In genomic region chr22:29272624-29273023, GRCh38 we compare ENCODE assay signal across 31 cellular contexts. TPM values are rescaled to one million over a fixed set of nuclear protein-coding genes. Genes with fewer than 3 reads are reported as not detected.
DNase-seq lines count a peak whose midpoint lies in the region; ATAC-seq, FAIRE-seq and TF ChIP-seq lines count a peak whose summit lies in the region.
"Had no signal": no experiment of that assay in that cellular context is flagged by ENCODE, and none has a peak within 500 bp of the region (broad histone marks: within the 10 kb centered on the region; RNA-seq: fewer than 3 reads in every experiment).

No MANE protein-coding gene starts in this region.

- H3K9me2 ChIP-seq in GM23338 (ENCODE audit: insufficient read depth), result no peaks in the 10 kb centered on the region

- intact Hi-C loops in GM12878 (cut with micrococcal nuclease; ENCODE audit: unreplicated experiment), result no loop called here

- H3K4me1 Mint-ChIP-seq in activated T-cell treated with anti-CD3 and anti-CD28 coated beads, Interleukin-2, amount 50 U/mL, for 72 hours (ENCODE audit: low read depth), result peaks cover 84% of the 10 kb centered on the region
- H3K4me1 Mint-ChIP-seq in GM23338, result peaks cover 30% of the 10 kb centered on the region
- H3K4me1 Mint-ChIP-seq in osteocyte (ENCODE audit: unreplicated experiment), result peaks cover 44% of the 10 kb centered on the region

- 0 out of 2 replicates have a peak overlapping the region, but pooled peaks have one; percentile 5 for H3K4me3 ChIP-seq in GM23338
- H3K4me3 ChIP-seq in GM12878, result peak overlapping the region; percentile 22
- H3K4me3 ChIP-seq in osteoblast (ENCODE audit: insufficient read depth, low read length), result no peak overlapping the region
- H3K4me3 ChIP-seq: A549, lower lobe of right lung, mucosa of descending colon, SJSA1, skin epidermis had no signal

- H3K36me3 ChIP-seq in GM23338 (ENCODE audit: insufficient read depth) (peaks cover 61% of the 10 kb centered on the region), GM12878 (ENCODE audit: control insufficient read depth in 2 of 2, insufficient read depth in 2 of 2, low read length in 1 of 2) (peaks cover 11 to 51% of the 10 kb centered on the region in 2 experiments), osteoblast (ENCODE audit: insufficient read depth, low read length) (peaks cover 75% of the 10 kb centered on the region)

- H3F3A ChIP-seq in GM23338 (replicated peaks; ENCODE audit: low read depth), result peaks cover 7% of the 10 kb centered on the region

- H3K79me2 ChIP-seq in GM23338 (replicated peaks; ENCODE audit: insufficient read depth) (peaks cover 98% of the 10 kb centered on the region), GM12878 (ENCODE audit: control insufficient read depth, insufficient read depth, low read length) (peaks cover 99% of the 10 kb centered on the region), osteoblast (ENCODE audit: insufficient read depth, low read length) (peaks cover 100% of the 10 kb centered on the region)

- POLR2A ChIA-PET in GM12878 (lab: Charles Lee), result interaction anchor here (0.6 kb wide), 2 partner anchors 10 to 72 kb away, joined by 3 to 5 read pairs; no protein-coding TSS in a partner anchor

- CTCF ChIA-PET in GM12878 (lab: Yijun Ruan, JAX), result interaction anchor here (0.9 to 1.9 kb wide), 4 partner anchors 10 to 68 kb away, joined by 3 to 5 read pairs (median 4); no protein-coding TSS in a partner anchor

- no peaks in the 10 kb centered on the region for H3K9me3 Mint-ChIP-seq in activated T-cell treated with anti-CD3 and anti-CD28 coated beads, Interleukin-2, amount 50 U/mL, for 72 hours
- no peaks in the 10 kb centered on the region for H3K9me3 Mint-ChIP-seq in GM23338
- H3K9me3 Mint-ChIP-seq in osteocyte (ENCODE audit: unreplicated experiment), result no peaks in the 10 kb centered on the region

- no peaks in the 10 kb centered on the region for H3K27me3 Mint-ChIP-seq in activated T-cell treated with anti-CD3 and anti-CD28 coated beads, Interleukin-2, amount 50 U/mL, for 72 hours (ENCODE audit: low read depth)
- H3K27me3 Mint-ChIP-seq in GM23338 (ENCODE audit: insufficient read depth, low read depth, poor library complexity), result peaks cover 15% of the 10 kb centered on the region
- H3K27me3 Mint-ChIP-seq in osteocyte (ENCODE audit: unreplicated experiment), result no peaks in the 10 kb centered on the region
- H3K27me3 Mint-ChIP-seq: activated CD8-positive, alpha-beta memory T cell treated with anti-CD3 and anti-CD28 coated beads, Interleukin-2, amount 10 ng/mL, durations not matched to agents 7 days and 5 days; B cell had no signal

- H3K4me3 Mint-ChIP-seq in activated T-cell treated with anti-CD3 and anti-CD28 coated beads, Interleukin-2, amount 50 U/mL, for 72 hours, result peak overlapping the region in 1 of 2 donors; percentile 81
- no peak overlapping the region for H3K4me3 Mint-ChIP-seq in GM23338
- no peak overlapping the region for H3K4me3 Mint-ChIP-seq in osteocyte (ENCODE audit: unreplicated experiment)
- H3K4me3 Mint-ChIP-seq: activated CD8-positive, alpha-beta memory T cell treated with anti-CD3 and anti-CD28 coated beads, Interleukin-2, amount 10 ng/mL, durations not matched to agents 7 days and 5 days; B cell had no signal

- TF ChIP-seq POLR2A in GM12878 (IDR thresholded peaks at IDR 0.05; ENCODE audit: low read depth, low read length), result no peak

- H3K9ac ChIP-seq in GM12878 (ENCODE audit: control insufficient read depth, insufficient read depth, low read length), result peak overlapping the region; percentile 5; the same call in 1 of the 2 replicates

- H2AFZ ChIP-seq in GM23338, result no peak overlapping the region
- no peak overlapping the region for H2AFZ ChIP-seq in GM12878 (ENCODE audit: control insufficient read depth, low read depth, low read length)
- H2AFZ ChIP-seq in osteoblast (ENCODE audit: low read length), result no peak overlapping the region

- H3K9me3 ChIP-seq in GM12878 (replicated peaks; ENCODE audit: control insufficient read depth, insufficient read depth, low read length) (no peaks in the 10 kb centered on the region), osteoblast (ENCODE audit: low read depth, low read length) (no peaks in the 10 kb centered on the region)
- H3K9me3 ChIP-seq: A549, lower lobe of right lung, mucosa of descending colon, SJSA1, upper lobe of left lung had no signal

- DNase-seq in activated T-cell treated with anti-CD3 and anti-CD28 coated beads, Interleukin-2, amount 50 U/mL, for 72 hours, result no peak
- DNase-seq in activated T-cell treated with anti-CD3 and anti-CD28 coated beads, Interleukin-2, amount 50 U/mL, for 1 hour, result no peak
- DNase-seq in GM23338 (ENCODE audit: low spot score), result no peak
- DNase-seq in GM12878 (ENCODE audit: low read depth, low spot score), result no peak
- DNase-seq in osteocyte (ENCODE audit: extremely low spot score, unreplicated experiment), result peak; percentile 7
- no peak for DNase-seq in COLO829 (ENCODE audit: low spot score)
- no peak for DNase-seq in osteoblast (ENCODE audit: insufficient read length, low spot score, missing footprints)
- DNase-seq: activated CD4-positive, alpha-beta T cell treated with anti-CD3 and anti-CD28 coated beads for 48 hours; activated CD8-positive, alpha-beta memory T cell treated with anti-CD3 and anti-CD28 coated beads, Interleukin-2, amount 10 ng/mL, durations not matched to agents 7 days and 5 days; activated gamma-delta T cell treated with Interleukin-2 at 50 U/mL for 16 hours; amniotic stem cell; cortex of kidney; EL; H7; lower lobe of right lung; mucosa of descending colon; NCI-H1694; NCI-H2171; NCI-H524; stimulated activated CD4-positive, alpha-beta T cell treated with anti-CD3 and anti-CD28 coated beads, Interleukin-1b, Interleukin-23, amount 100 ng/mL, for 48 hours; T-helper 2 cell; upper lobe of left lung had no signal

- peaks cover 24 to 62% of the 10 kb centered on the region in 2 donors for H3K36me3 Mint-ChIP-seq in activated T-cell treated with anti-CD3 and anti-CD28 coated beads, Interleukin-2, amount 50 U/mL, for 72 hours (ENCODE audit: insufficient read depth in 2 of 2)
- H3K36me3 Mint-ChIP-seq in GM23338 (ENCODE audit: low read depth) (peaks cover 92% of the 10 kb centered on the region), osteocyte (ENCODE audit: unreplicated experiment) (peaks cover 58% of the 10 kb centered on the region)

- no peak overlapping the region for H3K4me2 ChIP-seq in GM23338
- H3K4me2 ChIP-seq in GM12878 (ENCODE audit: control insufficient read depth, insufficient read depth), result peak overlapping the region; percentile 38
- no peak overlapping the region for H3K4me2 ChIP-seq in osteoblast (ENCODE audit: insufficient read depth, low read length)

- peaks cover 78% of the 10 kb centered on the region for H4K20me1 ChIP-seq in GM23338 (replicated peaks; ENCODE audit: insufficient read depth)
- peaks cover 22% of the 10 kb centered on the region for H4K20me1 ChIP-seq in GM12878 (ENCODE audit: control insufficient read depth, insufficient read depth)
- H4K20me1 ChIP-seq in osteoblast (ENCODE audit: insufficient read depth, low read length), result peaks cover 92% of the 10 kb centered on the region

- RAD21 ChIA-PET in GM12878 (lab: Charles Lee; ENCODE audit: unreplicated experiment), result interaction anchor here (0.6 kb wide), 1 partner anchor 1037 kb away, joined by 3 read pairs; no protein-coding TSS in a partner anchor

- TF ChIP-seq RAD21 in GM12878 (IDR thresholded peaks at IDR 0.05; ENCODE audit: insufficient read depth, low read depth, low read length), result no peak

- SMC1A ChIA-PET in GM12878 (lab: Charles Lee; ENCODE audit: uncharacterized antibody, unreplicated experiment), result interaction anchor here (0.6 to 1.4 kb wide), 2 partner anchors 27 to 111 kb away, joined by 3 to 4 read pairs; no protein-coding TSS in a partner anchor

- no TSS peak for BruUV-seq in GM12878 (replicated peaks; lab: Mats Ljungman, UMichigan)

- TF ChIP-seq CTCF in GM23338 (conservative IDR thresholded peaks at IDR 0.05; ENCODE audit: low read depth in 2 of 2) (no peak), GM12878 (IDR thresholded peaks at IDR 0.05 in 2 of 3, conservative IDR thresholded peaks at IDR 0.05 in 1 of 3; ENCODE audit: control insufficient read depth in 2 of 3, extremely low read depth in 1 of 3, insufficient read depth in 1 of 3, low read depth in 3 of 3, low read length in 3 of 3) (no peak), osteocyte (IDR thresholded peaks at IDR 0.05) (no peak), osteoblast (IDR thresholded peaks at IDR 0.05; ENCODE audit: extremely low read depth, low read depth, low read length) (no peak)

- in situ Hi-C loops in GM12878 (cut with MboI), result no loop called here

- H3K27ac ChIP-seq in GM23338 (ENCODE audit: low read depth), result no peak overlapping the region
- H3K27ac ChIP-seq in GM12878 (ENCODE audit: control insufficient read depth, insufficient read depth), result no peak overlapping the region
- H3K27ac ChIP-seq in osteoblast (ENCODE audit: low read depth, low read length), result no peak overlapping the region
- H3K27ac ChIP-seq: A549, lower lobe of right lung, SJSA1, skin epidermis, upper lobe of left lung had no signal

- TF ChIP-seq EP300 in GM12878 (IDR thresholded peaks at IDR 0.05; ENCODE audit: borderline replicate concordance in 1 of 2, control insufficient read depth in 1 of 2, low read depth in 2 of 2, low read length in 2 of 2), result no peak

- no peak for ATAC-seq in activated T-cell treated with anti-CD3 and anti-CD28 coated beads, Interleukin-2, amount 50 U/mL, for 72 hours (replicated peaks in 1 of 2)
- ATAC-seq in GM23338 (no peak), GM12878 (no peak), HG03108 (IDR thresholded peaks at IDR 0.05; ENCODE audit: unreplicated experiment) (no peak)
- ATAC-seq: A549; activated CD8-positive, alpha-beta memory T cell treated with anti-CD3 and anti-CD28 coated beads, Interleukin-2, amount 10 ng/mL, durations not matched to agents 7 days and 5 days; lower lobe of right lung; mucosa of descending colon had no signal

- WGBS in GM12878 (ENCODE audit: insufficient coverage, insufficient replicate concordance, low lambda C conversion rate, missing lambda C conversion rate), result 97% methylated on average over 2 of the region's 2 CpGs

- H3K27ac Mint-ChIP-seq in activated T-cell treated with anti-CD3 and anti-CD28 coated beads, Interleukin-2, amount 50 U/mL, for 72 hours, result peak overlapping the region; percentile 82
- H3K27ac Mint-ChIP-seq in GM23338 (no peak overlapping the region), osteocyte (ENCODE audit: unreplicated experiment) (no peak overlapping the region)
- H3K27ac Mint-ChIP-seq: B cell had no signal

- H3K27me3 ChIP-seq in GM23338 (ENCODE audit: insufficient read depth) (no peaks in the 10 kb centered on the region), GM12878 (replicated peaks in 1 of 2; ENCODE audit: control insufficient read depth in 2 of 2, insufficient read depth in 2 of 2, low read length in 1 of 2) (no peaks in the 10 kb centered on the region), osteoblast (ENCODE audit: insufficient read depth, low read length) (no peaks in the 10 kb centered on the region)
- H3K27me3 ChIP-seq: SJSA1, upper lobe of left lung had no signal

- no peak for FAIRE-seq in GM12878 (lab: Jason Lieb, UNC)
- FAIRE-seq: A549, bronchial epithelial cell, D721Med, HTR-8/SVneo, keratinocyte had no signal

- peaks cover 24% of the 10 kb centered on the region for H3K4me1 ChIP-seq in GM23338 (ENCODE audit: insufficient read depth)
- H3K4me1 ChIP-seq in GM12878 (ENCODE audit: control insufficient read depth, insufficient read depth, low read length), result peaks cover 8% of the 10 kb centered on the region
- peaks cover 34% of the 10 kb centered on the region for H3K4me1 ChIP-seq in osteoblast (ENCODE audit: insufficient read depth, low read length)

RNA-seq across cellular contexts. Expression of gene EWSR1, which starts 4.6 kb away (rescaled TPM):
- 100 to 1,000 TPM; 279 to 285 TPM for total RNA-seq in activated T-cell treated with anti-CD3 and anti-CD28 coated beads, Interleukin-2, amount 50 U/mL, for 72 hours
- total RNA-seq in GM23338 (2014; rRNA removed; shearing (Covaris generic)), result 390 and 427 TPM in 2 replicates
- 382 and 391 TPM in 2 replicates for polyA plus RNA-seq in GM23338 (2016; fragmentation: Nextera tagmentation; extraction: Ambion mirVana)
- 358 and 390 TPM in 2 replicates for total RNA-seq in GM12878 (2013; cell fraction: nucleolus; rRNA removed)
- total RNA-seq in GM12878 (2014; rRNA removed), result 339 and 342 TPM in 2 replicates
- total RNA-seq in GM12878 (2014; rRNA removed; fragmentation: Illumina TruSeq; extraction: Trizol), result 200 and 209 TPM in 2 replicates
- total RNA-seq in GM12878 (2021), result 307 and 325 TPM in 2 replicates
- polyA plus RNA-seq in GM12878 (2011; ENCODE audit: low read depth), result 140 TPM
- polyA plus RNA-seq in GM12878 (2011; rRNA removed), result 233 and 400 TPM in 2 replicates
- polyA plus RNA-seq in GM12878 (2011; cell fraction: cytosol; rRNA removed), result 486 and 548 TPM in 2 replicates
- polyA plus RNA-seq in GM12878 (2011; cell fraction: nucleus; rRNA removed), result 908 and 919 TPM in 2 replicates
- polyA plus RNA-seq in GM12878 (2012), result 149 and 217 TPM in 2 replicates
- polyA plus RNA-seq in GM12878 (2014; fragmentation: Illumina TruSeq; extraction: Trizol), result 430 and 480 TPM in 2 replicates
- polyA plus RNA-seq in GM12878 (2014; fragmentation: Nextera tagmentation; extraction: Ambion mirVana), result 100 to 1,000 TPM; 130 to 180 TPM
- polyA plus RNA-seq in GM12878 (2014; rRNA removed), result 369 and 388 TPM in 2 replicates
- 100 to 1,000 TPM; 426 to 464 TPM for polyA plus RNA-seq in GM12878 (2016; fragmentation: Nextera tagmentation; extraction: Ambion mirVana)
- 345 and 478 TPM in 2 replicates for polyA minus RNA-seq in GM12878 (2011; rRNA and poly(A)+ RNA removed)
- 124 and 140 TPM in 2 replicates for polyA minus RNA-seq in GM12878 (2011; cell fraction: cytosol; rRNA and poly(A)+ RNA removed)
- 141 and 185 TPM in 2 replicates for polyA minus RNA-seq in GM12878 (2011; cell fraction: nucleus; rRNA and poly(A)+ RNA removed)
- total RNA-seq in osteocyte, result 218 and 228 TPM in 2 replicates
- 139 and 148 TPM in 2 replicates for total RNA-seq in osteoblast

RNA-seq across cellular contexts. Expression of gene RHBDD3, which starts 4.8 kb away (rescaled TPM):
- total RNA-seq in activated T-cell treated with anti-CD3 and anti-CD28 coated beads, Interleukin-2, amount 50 U/mL, for 72 hours, result 10 to 100 TPM; 22.4 to 29.4 TPM
- total RNA-seq in GM23338 (2014; rRNA removed; shearing (Covaris generic)), result 95.6 and 115 TPM in 2 replicates
- polyA plus RNA-seq in GM23338 (2016; fragmentation: Nextera tagmentation; extraction: Ambion mirVana) (55.0 and 60.3 TPM in 2 replicates), GM12878 (2011; rRNA removed) (3.8 and 8.6 TPM in 2 replicates), GM12878 (2014; fragmentation: Illumina TruSeq; extraction: Trizol) (3.9 and 8.1 TPM in 2 replicates), GM12878 (2014; fragmentation: Nextera tagmentation; extraction: Ambion mirVana) (1 to 10 TPM in 1 of 2 experiments, under 1 TPM in 1; 0.27 to 1.2 TPM), GM12878 (2014; rRNA removed) (37.6 and 41.2 TPM in 2 replicates), GM12878 (2016; fragmentation: Nextera tagmentation; extraction: Ambion mirVana) (10 to 100 TPM; 36.9 to 38.7 TPM)
- total RNA-seq in GM12878 (2013; cell fraction: nucleolus; rRNA removed), result 36.7 and 43.7 TPM in 2 replicates
- total RNA-seq in GM12878 (2014; rRNA removed) (30.7 and 37.9 TPM in 2 replicates), GM12878 (2014; rRNA removed; fragmentation: Illumina TruSeq; extraction: Trizol) (10.0 and 11.9 TPM in 2 replicates), GM12878 (2021) (23.1 and 28.4 TPM in 2 replicates), osteocyte (41.0 and 45.8 TPM in 2 replicates), osteoblast (25.0 and 32.7 TPM in 2 replicates)
- 5.3 TPM for polyA plus RNA-seq in GM12878 (2011; ENCODE audit: low read depth)
- 14.9 and 23.0 TPM in 2 replicates for polyA plus RNA-seq in GM12878 (2011; cell fraction: cytosol; rRNA removed)
- polyA plus RNA-seq in GM12878 (2011; cell fraction: nucleus; rRNA removed), result 23.5 and 35.8 TPM in 2 replicates
- polyA plus RNA-seq in GM12878 (2012), result 13.5 and 16.4 TPM in 2 replicates
- polyA minus RNA-seq in GM12878 (2011; rRNA and poly(A)+ RNA removed), result 3.6 and 9.5 TPM in 2 replicates
- polyA minus RNA-seq in GM12878 (2011; cell fraction: cytosol; rRNA and poly(A)+ RNA removed), result 2.9 and 6.8 TPM in 2 replicates
- polyA minus RNA-seq in GM12878 (2011; cell fraction: nucleus; rRNA and poly(A)+ RNA removed), result 5.3 and 13.4 TPM in 2 replicates

RNA-seq across cellular contexts. Expression of gene GAS2L1, which starts 33.8 kb away (rescaled TPM):
- under 1 TPM; 0.41 to 0.79 TPM for total RNA-seq in activated T-cell treated with anti-CD3 and anti-CD28 coated beads, Interleukin-2, amount 50 U/mL, for 72 hours
- total RNA-seq in GM23338 (2014; rRNA removed; shearing (Covaris generic)), result 4.9 and 9.5 TPM in 2 replicates
- polyA plus RNA-seq in GM23338 (2016; fragmentation: Nextera tagmentation; extraction: Ambion mirVana) (3.7 and 5.2 TPM in 2 replicates), GM12878 (2011; rRNA removed) (not detected in 2 replicates), GM12878 (2014; fragmentation: Illumina TruSeq; extraction: Trizol) (not detected in 2 replicates), GM12878 (2014; fragmentation: Nextera tagmentation; extraction: Ambion mirVana) (not detected), GM12878 (2014; rRNA removed) (0.03 and 0.06 TPM in 2 replicates), GM12878 (2016; fragmentation: Nextera tagmentation; extraction: Ambion mirVana) (not detected)
- not detected in 2 replicates for total RNA-seq in GM12878 (2013; cell fraction: nucleolus; rRNA removed)
- total RNA-seq in GM12878 (2014; rRNA removed) (not detected in 2 replicates), GM12878 (2014; rRNA removed; fragmentation: Illumina TruSeq; extraction: Trizol) (not detected in 2 replicates), GM12878 (2021) (0.13 and 0.43 TPM in 2 replicates), osteocyte (21.6 and 22.3 TPM in 2 replicates), osteoblast (11.6 and 13.0 TPM in 2 replicates)
- not detected for polyA plus RNA-seq in GM12878 (2011; ENCODE audit: low read depth)
- polyA plus RNA-seq in GM12878 (2011; cell fraction: cytosol; rRNA removed), result 0.07 TPM in 1 of 2 replicates, not detected in the other
- polyA plus RNA-seq in GM12878 (2011; cell fraction: nucleus; rRNA removed), result 0.13 and 0.28 TPM in 2 replicates
- polyA plus RNA-seq in GM12878 (2012), result 0.12 and 0.25 TPM in 2 replicates
- not detected in 2 replicates for polyA minus RNA-seq in GM12878 (2011; rRNA and poly(A)+ RNA removed)
- polyA minus RNA-seq in GM12878 (2011; cell fraction: cytosol; rRNA and poly(A)+ RNA removed), result not detected in 2 replicates
- not detected in 2 replicates for polyA minus RNA-seq in GM12878 (2011; cell fraction: nucleus; rRNA and poly(A)+ RNA removed)
- total RNA-seq: B cell had no signal

RNA-seq across cellular contexts. Expression of gene RASL10A, which starts 42.9 kb away (rescaled TPM):
- under 1 TPM in 1 of 2 donors, not detected in 1; 0.84 TPM for total RNA-seq in activated T-cell treated with anti-CD3 and anti-CD28 coated beads, Interleukin-2, amount 50 U/mL, for 72 hours
- 0.54 and 3.0 TPM in 2 replicates for total RNA-seq in GM23338 (2014; rRNA removed; shearing (Covaris generic))
- polyA plus RNA-seq in GM23338 (2016; fragmentation: Nextera tagmentation; extraction: Ambion mirVana) (0.99 and 1.6 TPM in 2 replicates), GM12878 (2011; rRNA removed) (0.12 TPM in 1 of 2 replicates, not detected in the other), GM12878 (2014; fragmentation: Illumina TruSeq; extraction: Trizol) (not detected in 2 replicates), GM12878 (2014; fragmentation: Nextera tagmentation; extraction: Ambion mirVana) (not detected), GM12878 (2014; rRNA removed) (not detected in 2 replicates), GM12878 (2016; fragmentation: Nextera tagmentation; extraction: Ambion mirVana) (under 1 TPM; 0.17 to 0.24 TPM)
- not detected in 2 replicates for total RNA-seq in GM12878 (2013; cell fraction: nucleolus; rRNA removed)
- total RNA-seq in GM12878 (2014; rRNA removed) (0.27 TPM in 1 of 2 replicates, not detected in the other), GM12878 (2014; rRNA removed; fragmentation: Illumina TruSeq; extraction: Trizol) (not detected in 2 replicates), GM12878 (2021) (0.32 and 0.46 TPM in 2 replicates), osteocyte (not detected in 2 replicates), osteoblast (not detected in 2 replicates)
- not detected for polyA plus RNA-seq in GM12878 (2011; ENCODE audit: low read depth)
- 0.10 and 0.33 TPM in 2 replicates for polyA plus RNA-seq in GM12878 (2011; cell fraction: cytosol; rRNA removed)
- 0.51 and 0.92 TPM in 2 replicates for polyA plus RNA-seq in GM12878 (2011; cell fraction: nucleus; rRNA removed)
- 0.31 and 0.35 TPM in 2 replicates for polyA plus RNA-seq in GM12878 (2012)
- polyA minus RNA-seq in GM12878 (2011; rRNA and poly(A)+ RNA removed), result not detected in 2 replicates
- not detected in 2 replicates for polyA minus RNA-seq in GM12878 (2011; cell fraction: cytosol; rRNA and poly(A)+ RNA removed)
- polyA minus RNA-seq in GM12878 (2011; cell fraction: nucleus; rRNA and poly(A)+ RNA removed), result not detected in 2 replicates
- total RNA-seq: bronchial epithelial cell, SJSA1 had no signal
- polyA plus RNA-seq: keratinocyte had no signal
